29 cellular contexts compared by ENCODE assay signal in the genomic region with DNA sequence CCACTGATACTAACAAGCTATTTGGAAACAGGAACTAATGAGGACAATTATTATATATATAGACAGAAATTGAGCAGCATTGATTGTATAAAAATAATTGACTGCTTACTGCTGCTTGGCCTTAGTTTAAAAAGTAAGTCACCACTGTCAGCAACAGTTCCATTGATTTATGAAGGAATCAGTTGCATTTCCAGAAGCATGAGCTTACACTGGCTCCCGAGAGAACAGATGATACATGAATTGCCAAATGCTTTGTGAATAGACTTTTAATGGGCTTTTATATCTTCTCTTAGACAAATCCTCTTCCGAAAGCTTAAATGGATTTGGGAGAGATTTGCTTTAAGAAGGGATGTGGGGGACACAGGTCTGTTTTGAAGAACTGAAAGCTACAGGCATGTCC. TPM values are rescaled to one million over a fixed set of nuclear protein-coding genes. Genes with fewer than 3 reads are reported as not detected.
"Had no signal": no experiment of that assay in that cellular context is flagged by ENCODE, and none has a peak within 500 bp of the region (broad histone marks: within the 10 kb centered on the region; RNA-seq: fewer than 3 reads in every experiment).

No MANE protein-coding gene starts in this region.

- H3K27me3 ChIP-seq: ovary, sigmoid colon, transverse colon, upper lobe of right lung, uterus had no signal

- H3K9me3 ChIP-seq: lower lobe of right lung, ovary, psoas muscle, sigmoid colon, spleen, suprapubic skin, transverse colon, upper lobe of right lung, uterus had no signal

- ATAC-seq: esophagus mucosa; left colon; left ventricle myocardium superior; lower lobe of right lung; naive thymus-derived CD8-positive, alpha-beta T cell; psoas muscle; right cardiac atrium; stimulated activated naive B cell treated with anti-CD40 and anti-IgM and Interleukin-4, amounts not matched to agents 10 μg/mL and 1 μg/mL and 100 μg/mL, for 72 hours; upper lobe of right lung had no signal

- H3K27ac ChIP-seq: dorsolateral prefrontal cortex, epithelial cell of prostate, lower lobe of right lung, ovary, psoas muscle, skin epidermis, spleen, suprapubic skin, transverse colon, upper lobe of right lung, uterus had no signal

- H3K4me1 ChIP-seq: psoas muscle, suprapubic skin, uterus had no signal

- DNase-seq: dorsolateral prefrontal cortex; effector CD8-positive, alpha-beta T cell; endodermal cell; hypothalamus; immature natural killer cell; islet precursor cell; kidney glomerular epithelial cell; left colon; left ventricle myocardium superior; lower lobe of right lung; naive thymus-derived CD8-positive, alpha-beta T cell; nephron progenitor cell; nucleus accumbens; ovary; posterior cingulate gyrus; psoas muscle; right cardiac atrium; sigmoid colon; spleen; stimulated activated CD4-positive, alpha-beta T cell treated with anti-CD3 and anti-CD28 coated beads, Interleukin-15, amount 100 ng/mL, for 24 hours; stimulated activated CD4-positive, alpha-beta T cell treated with anti-CD3 and anti-CD28 coated beads, Interleukin-2, amount 100 ng/mL, for 48 hours; stimulated activated naive B cell treated with anti-CD40 and anti-IgM and Interleukin-4, amounts not matched to agents 10 μg/mL and 1 μg/mL and 100 μg/mL, for 72 hours; transverse colon; upper lobe of right lung; uterus had no signal

- H3K4me3 ChIP-seq: dorsolateral prefrontal cortex, lower lobe of right lung, ovary, psoas muscle, sigmoid colon, skin epidermis, spleen, suprapubic skin, transverse colon, upper lobe of right lung, uterus had no signal

- H3K36me3 ChIP-seq: lower lobe of right lung, ovary, sigmoid colon, spleen, suprapubic skin, transverse colon, upper lobe of right lung, uterus had no signal

RNA-seq across cellular contexts. Expression of gene FHAD1, which starts 7.5 kb away (rescaled TPM):
- total RNA-seq: left ventricle myocardium superior; naive thymus-derived CD8-positive, alpha-beta T cell had no signal
- polyA plus RNA-seq: naive thymus-derived CD8-positive, alpha-beta T cell had no signal
